Comparison of ENCODE assay signal across 8 cellular contexts in genomic region chr4:40908297-40908696, GRCh38.
DNase-seq lines count a peak whose midpoint lies in the region; ATAC-seq and TF ChIP-seq lines count a peak whose summit lies in the region.

No MANE protein-coding gene starts in this region.

- ATAC-seq in HG02642 (IDR thresholded peaks at IDR 0.05; ENCODE audit: poor library complexity, unreplicated experiment): peak; percentile 6
- peak; percentile 73 for ATAC-seq in lung (ENCODE audit: insufficient read depth, low FRiP score)
- ATAC-seq in GM18870 (IDR thresholded peaks at IDR 0.05; ENCODE audit: unreplicated experiment): no peak
- ATAC-seq in HG03571 (IDR thresholded peaks at IDR 0.05; ENCODE audit: unreplicated experiment): no peak

- no peak for TF ChIP-seq CTCF in WERI-Rb-1 (IDR thresholded peaks at IDR 0.05; ENCODE audit: low read depth, low read length)
- no peak for TF ChIP-seq CTCF in lung (IDR thresholded peaks at IDR 0.05; ENCODE audit: control extremely low read depth, extremely low read depth)

- H3K36me3 ChIP-seq in WERI-Rb-1: no peaks in the 10 kb centered on the region
- peaks cover 0 to 3% of the 10 kb centered on the region in 2 donors for H3K36me3 ChIP-seq in lung (ENCODE audit: control insufficient read depth in 2 of 2, insufficient read depth in 2 of 2, low read length in 2 of 2)

- H3K9me3 ChIP-seq in WERI-Rb-1 (ENCODE audit: severe bottlenecking): no peaks in the 10 kb centered on the region
- no peaks in the 10 kb centered on the region for H3K9me3 ChIP-seq in lung (ENCODE audit: control insufficient read depth in 2 of 2, insufficient read depth in 1 of 2, low read length in 1 of 2)

- no peaks in the 10 kb centered on the region for H3K27me3 ChIP-seq in WERI-Rb-1 (ENCODE audit: insufficient read depth, low read depth, severe bottlenecking)
- no peaks in the 10 kb centered on the region for H3K27me3 ChIP-seq in lung (ENCODE audit: control insufficient read depth, insufficient read depth)

- peaks cover 0 to 6% of the 10 kb centered on the region in 2 donors for H3K4me1 ChIP-seq in lung (ENCODE audit: control insufficient read depth in 2 of 2, insufficient read depth in 2 of 2, low read length in 2 of 2)

- WGBS in lung, 2 donors: 70 to 89% methylated on average over 12 of the region's 12 CpGs

- DNase-seq in G401 (ENCODE audit: low spot score): peak; percentile 92
- DNase-seq in WERI-Rb-1: peak; percentile 20
- DNase-seq in lung (ENCODE audit: low spot score): peak; percentile 66
- DNase-seq in NOMO-1 treated with DMSO at 0.1 percent for 48 hours (lab: John Stamatoyannopoulos, UW; ENCODE audit: unreplicated experiment): no peak
- DNase-seq in NCI-H524 (lab: John Stamatoyannopoulos, UW): no peak

- H3K4me3 ChIP-seq in WERI-Rb-1 (ENCODE audit: low read depth, low read length): no peak overlapping the region
- no peak overlapping the region for H3K4me3 ChIP-seq in lung

- H3K27ac ChIP-seq in WERI-Rb-1 (no peak overlapping the region), lung (ENCODE audit: low read depth in 1 of 2, low read length in 1 of 2) (peak overlapping the region in 1 of 2 donors; percentile 62)

- in situ Hi-C loops in G401 (cut with HindIII; ENCODE audit: low sequenced_read_pairs): no loop called here

Comparison
In these comparisons a context has a peak if more than half of its experiments do, and no peak if none do; other contexts are left out.
1. DNase-seq: peak in G401 (single experiment), WERI-Rb-1 (single experiment) and lung (single experiment); none in NOMO-1 treated with DMSO at 0.1 percent for 48 hours (single experiment) and NCI-H524 (0 of 2).
2. ATAC-seq: peak in HG02642 (single experiment) and lung (single experiment); none in GM18870 (single experiment) and HG03571 (single experiment).